ENCODE assay signal across 23 cellular contexts in the genomic region with DNA sequence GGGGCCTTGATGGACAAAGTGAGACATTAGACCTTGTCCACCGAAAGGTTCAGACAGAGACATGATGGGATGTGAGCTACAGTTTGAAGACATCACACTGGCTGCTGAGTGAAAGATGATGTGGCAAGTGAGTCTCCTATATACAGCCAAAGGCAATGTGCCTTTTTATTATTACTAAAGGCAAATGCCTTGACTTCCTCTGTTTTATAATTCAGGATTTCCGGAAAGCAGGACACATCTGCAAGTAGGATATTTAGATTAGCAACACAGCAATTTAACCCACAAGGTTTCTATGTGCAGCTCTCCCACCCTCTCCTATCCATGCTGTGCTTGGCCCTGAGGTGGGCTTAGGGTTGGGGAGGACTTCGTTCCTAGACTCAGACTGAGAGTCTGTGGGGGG. TPM values are rescaled to one million over a fixed set of nuclear protein-coding genes. Genes with fewer than 3 reads are reported as not detected.
DNase-seq lines count a peak whose midpoint lies in the region; ATAC-seq, FAIRE-seq and TF ChIP-seq lines count a peak whose summit lies in the region.
"Had no signal": no experiment of that assay in that cellular context is flagged by ENCODE, and none has a peak within 500 bp of the region (broad histone marks: within the 10 kb centered on the region; RNA-seq: fewer than 3 reads in every experiment).

No MANE protein-coding gene starts in this region.

- in situ Hi-C loops in KBM-7 (cut with MboI; ENCODE audit: low pct_unique_long_range_greater_than_20kb, low sequenced_read_pairs): no loop called here

- no peak overlapping the region for H2AFZ ChIP-seq in endothelial cell of umbilical vein (ENCODE audit: low read depth, low read length)

- H3K4me1 Mint-ChIP-seq in neural crest cell: peaks cover 13% of the 10 kb centered on the region

- H3K36me3 ChIP-seq in SJCRH30 (no peaks in the 10 kb centered on the region), endothelial cell of umbilical vein (ENCODE audit: control insufficient read depth in 2 of 2, extremely low read depth in 1 of 2, insufficient read depth in 2 of 2, low read length in 2 of 2) (no peaks in the 10 kb centered on the region)
- H3K36me3 ChIP-seq: HAP-1 had no signal

- no peaks in the 10 kb centered on the region for H3K36me3 Mint-ChIP-seq in neural crest cell (ENCODE audit: low read depth)
- H3K36me3 Mint-ChIP-seq: CD4-positive, alpha-beta memory T cell had no signal

- peaks cover 36% of the 10 kb centered on the region for H3K27me3 Mint-ChIP-seq in neural crest cell (ENCODE audit: low read depth)

- no peaks in the 10 kb centered on the region for H4K20me1 ChIP-seq in endothelial cell of umbilical vein (replicated peaks; ENCODE audit: control insufficient read depth, extremely low read depth, insufficient read depth, low read length)

- H3K9me3 ChIP-seq in SJCRH30 (replicated peaks) (no peaks in the 10 kb centered on the region), endothelial cell of umbilical vein (replicated peaks; ENCODE audit: control insufficient read depth, insufficient read depth, low read length) (no peaks in the 10 kb centered on the region)
- H3K9me3 ChIP-seq: A549, HAP-1 had no signal

- H3K9me1 ChIP-seq in endothelial cell of umbilical vein (replicated peaks; ENCODE audit: control insufficient read depth, extremely low read depth, insufficient read depth, low read length): no peaks in the 10 kb centered on the region

- H3K27ac Mint-ChIP-seq in neural crest cell (ENCODE audit: unreplicated experiment): no peak overlapping the region
- H3K27ac Mint-ChIP-seq: CD4-positive, alpha-beta memory T cell; HFFc6 had no signal

- H3K9ac ChIP-seq in endothelial cell of umbilical vein (replicated peaks; ENCODE audit: extremely low read depth, insufficient read depth, low read length): no peak overlapping the region

- H3K4me3 ChIP-seq in SJCRH30 (no peak overlapping the region), endothelial cell of umbilical vein (replicated peaks in 1 of 3; ENCODE audit: insufficient read depth in 1 of 3, low read depth in 1 of 3, low read length in 3 of 3) (no peak overlapping the region)
- H3K4me3 ChIP-seq: A549, HAP-1 had no signal

- dilution Hi-C loops in endothelial cell of umbilical vein (cut with MboI; ENCODE audit: extremely low pct_ligation_motif_present, low sequenced_read_pairs): no loop called here

- BruUV-seq in endothelial cell of umbilical vein (replicated peaks; lab: Mats Ljungman, UMichigan): no TSS peak

- peaks cover 24% of the 10 kb centered on the region for H3K4me1 ChIP-seq in SJCRH30
- peaks cover 22% of the 10 kb centered on the region for H3K4me1 ChIP-seq in endothelial cell of umbilical vein (ENCODE audit: control insufficient read depth, extremely low read depth, insufficient read depth, low read length)

- H3K4me3 Mint-ChIP-seq in neural crest cell: peak overlapping the region; percentile 51
- H3K4me3 Mint-ChIP-seq: HFFc6 had no signal

- TF ChIP-seq CTCF in endothelial cell of umbilical vein (IDR thresholded peaks at IDR 0.05; ENCODE audit: extremely low read depth in 1 of 2, insufficient read depth in 1 of 2, low read depth in 1 of 2, low read length in 2 of 2) (no peak), neural crest cell (conservative IDR thresholded peaks at IDR 0.05) (no peak)

- H3K27ac ChIP-seq in SJCRH30 (peak overlapping the region; percentile 91; the same call in 1 of the 2 replicates), endothelial cell of umbilical vein (ENCODE audit: insufficient read depth, low read depth, low read length) (no peak overlapping the region)
- H3K27ac ChIP-seq: A549 had no signal

- intact Hi-C loops in endothelial cell of umbilical vein (cut with micrococcal nuclease): no loop called here

- no peak for ATAC-seq in GM18861 (IDR thresholded peaks at IDR 0.05; ENCODE audit: unreplicated experiment)
- ATAC-seq: A549 had no signal

- no peaks in the 10 kb centered on the region for H3K27me3 ChIP-seq in SJCRH30
- H3K27me3 ChIP-seq in endothelial cell of umbilical vein (ENCODE audit: control insufficient read depth in 2 of 2, insufficient read depth in 2 of 2, low read length in 2 of 2): peaks cover 2 to 7% of the 10 kb centered on the region in 2 experiments

- CTCF ChIA-PET in endothelial cell of umbilical vein (lab: Charles Lee): interaction anchor here (1.2 to 2.8 kb wide), 5 partner anchors 19 to 279 kb away, joined by 3 to 10 read pairs (median 6); partner anchors contain the start of gene ARHGEF3

- no peaks in the 10 kb centered on the region for H3K79me2 ChIP-seq in endothelial cell of umbilical vein (ENCODE audit: control insufficient read depth, insufficient read depth, low read length)

- peak overlapping the region; percentile 32 for H3K4me2 ChIP-seq in endothelial cell of umbilical vein (ENCODE audit: insufficient read depth, low read length)
- H3K4me2 ChIP-seq: A549 had no signal

- POLR2A ChIA-PET in endothelial cell of umbilical vein (lab: Charles Lee): no interaction called here

- no peaks in the 10 kb centered on the region for H3K9me3 Mint-ChIP-seq in neural crest cell
- H3K9me3 Mint-ChIP-seq: CD4-positive, alpha-beta memory T cell; HFFc6 had no signal

- FAIRE-seq in endothelial cell of umbilical vein (lab: Jason Lieb, UNC): peak; percentile 90
- FAIRE-seq: A549, GM12892, H54 had no signal

- peak; percentile 43 for DNase-seq in KBM-7
- DNase-seq in SJCRH30: no peak
- peak; percentile 65 for DNase-seq in endothelial cell of umbilical vein (ENCODE audit: low read depth, low spot score)
- DNase-seq in neural crest cell (ENCODE audit: low read depth, low spot score): no peak
- no peak for DNase-seq in GDM1 (lab: John Stamatoyannopoulos, UW)
- no peak for DNase-seq in AG08396 (ENCODE audit: low spot score)
- DNase-seq: 8988T; ACHN; C1 segment of cervical spinal cord; Calu3; CD4-positive, alpha-beta memory T cell; COR-L47; DMS53; DMS79 treated with DMSO at 0.1 percent for 48 hours; GOT3; HFFc6 had no signal

- TF ChIP-seq POLR2A in endothelial cell of umbilical vein (IDR thresholded peaks at IDR 0.05; ENCODE audit: low read depth, low read length): no peak

TF ChIP-seq in endothelial cell of umbilical vein, 7 proteins besides CTCF, POLR2A, EP300 and RAD21:
- TF ChIP-seq MAX (IDR thresholded peaks at IDR 0.05; ENCODE audit: insufficient read depth, insufficient read length) (no peak), POLR2AphosphoS5 (IDR thresholded peaks at IDR 0.05; ENCODE audit: insufficient read depth, low read depth, low read length) (peak; percentile 58), EZH2 (IDR thresholded peaks at IDR 0.05; ENCODE audit: borderline replicate concordance, low read depth, low read length, severe bottlenecking) (no peak), GATA2 (IDR thresholded peaks at IDR 0.05; ENCODE audit: insufficient read depth, insufficient read length, low read depth, low read length) (no peak), JUN (IDR thresholded peaks at IDR 0.05; ENCODE audit: borderline replicate concordance, insufficient read depth, insufficient read length, low read depth) (no peak), FOS (IDR thresholded peaks at IDR 0.05; ENCODE audit: borderline replicate concordance, insufficient read depth, low read length) (no peak), MYC (IDR thresholded peaks at IDR 0.05; ENCODE audit: low read depth, low read length) (no peak)

RNA-seq across cellular contexts. Expression of gene SPATA12, which starts 20.7 kb away (rescaled TPM):
- 0.10 TPM in 1 of 2 replicates, not detected in the other for total RNA-seq in SJCRH30 (2014; rRNA removed; shearing (Covaris generic))
- 0.14 TPM in 1 of 2 replicates, not detected in the other for total RNA-seq in endothelial cell of umbilical vein
- 0.13 and 0.18 TPM in 2 replicates for polyA plus RNA-seq in endothelial cell of umbilical vein
- 0.13 and 0.14 TPM in 2 replicates for polyA plus RNA-seq in endothelial cell of umbilical vein (2011; cell fraction: cytosol; rRNA removed)
- 0.17 and 0.20 TPM in 2 replicates for polyA plus RNA-seq in endothelial cell of umbilical vein (2011; cell fraction: nucleus; rRNA removed)
- 0.11 and 0.20 TPM in 2 replicates for polyA plus RNA-seq in endothelial cell of umbilical vein (2012)
- polyA minus RNA-seq in endothelial cell of umbilical vein: 0.22 TPM in 1 of 2 replicates, not detected in the other
- not detected for polyA minus RNA-seq in endothelial cell of umbilical vein (2011; cell fraction: cytosol; rRNA and poly(A)+ RNA removed)
- polyA minus RNA-seq in endothelial cell of umbilical vein (2011; cell fraction: nucleus; rRNA and poly(A)+ RNA removed): not detected in 2 replicates
- not detected in 2 replicates for total RNA-seq in neural crest cell
- total RNA-seq: CD4-positive, alpha-beta memory T cell; G401; HFFc6 had no signal
- polyA plus RNA-seq: BJ; CD4-positive, alpha-beta memory T cell had no signal

Comparison
In these comparisons a context has a peak if more than half of its experiments do, and no peak if none do; other contexts are left out.
1. DNase-seq: peak in KBM-7 (single experiment) and endothelial cell of umbilical vein (single experiment); none in SJCRH30 (0 of 2), neural crest cell (single experiment), GDM1 (single experiment) and AG08396 (single experiment).